ENCODE assay signal across 27 cellular contexts in the genomic region with DNA sequence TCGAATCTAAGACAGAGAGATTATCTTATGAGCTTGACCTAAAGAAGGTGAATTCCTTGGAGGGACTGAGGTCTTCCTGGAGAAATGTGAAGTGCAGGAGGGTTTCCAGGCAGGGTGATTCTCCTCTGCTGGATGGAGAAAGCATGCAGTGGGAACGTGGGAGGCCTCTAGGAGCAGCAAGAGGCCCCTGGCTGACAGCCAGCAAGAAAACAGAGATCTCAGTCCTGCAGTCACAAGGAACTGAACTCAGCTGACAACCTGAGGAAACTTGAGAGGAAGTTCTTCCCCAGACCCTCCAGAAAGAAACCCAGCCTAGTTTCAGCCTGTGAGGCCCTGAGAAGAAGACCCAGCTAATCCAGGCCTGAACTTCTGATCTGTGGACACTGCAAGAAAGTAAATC.
"Had no signal": no experiment of that assay in that cellular context is flagged by ENCODE, and none has a peak within 500 bp of the region (broad histone marks: within the 10 kb centered on the region; RNA-seq: fewer than 3 reads in every experiment).

No MANE protein-coding gene starts in this region.

- H3K36me3 ChIP-seq: adrenal gland, ascending aorta, breast epithelium, cardiac muscle cell, colonic mucosa, esophagus squamous epithelium, gastroesophageal sphincter had no signal

- H3K9me3 ChIP-seq: adrenal gland, ascending aorta, breast epithelium, colonic mucosa, esophagus squamous epithelium, gastroesophageal sphincter had no signal

- H3K27me3 ChIP-seq: adrenal gland, ascending aorta, breast epithelium, cardiac muscle cell, colonic mucosa, esophagus squamous epithelium, gastroesophageal sphincter had no signal

- DNase-seq: activated CD4-positive, alpha-beta memory T cell treated with anti-CD3 and anti-CD28 coated beads for 36 hours; activated CD4-positive, alpha-beta T cell treated with anti-CD3 and anti-CD28 coated beads for 36 hours; activated CD4-positive, alpha-beta T cell treated with anti-CD3 and anti-CD28 coated beads, Interleukin-2, amount 10 ng/mL, durations not matched to agents 24 days and 14 days; activated CD4-positive, CD25-positive, alpha-beta regulatory T cell; activated CD4-positive, CD25-positive, alpha-beta regulatory T cell treated with anti-CD3 and anti-CD28 coated beads, Interleukin-2, amount 50 U/mL, for 72 hours; activated CD8-positive, alpha-beta memory T cell treated with anti-CD3 and anti-CD28 coated beads, Interleukin-2, amount 10 ng/mL, durations not matched to agents 7 days and 5 days; activated CD8-positive, alpha-beta memory T cell treated with anti-CD3 and anti-CD28 coated beads, Interleukin-2, amount 50 U/mL, for 4 hours; activated CD8-positive, alpha-beta T cell treated with anti-CD3 and anti-CD28 coated beads, Interleukin-2, amount 10 ng/mL, durations not matched to agents 7 days and 5 days; activated effector memory CD4-positive, alpha-beta T cell treated with anti-CD3 and anti-CD28 coated beads, Interleukin-2, amount 50 U/mL, for 16 hours; activated naive CD4-positive, alpha-beta T cell treated with anti-CD3 and anti-CD28 coated beads for 36 hours; activated naive CD8-positive, alpha-beta T cell treated with anti-CD3 and anti-CD28 coated beads for 36 hours; activated naive CD8-positive, alpha-beta T cell treated with anti-CD3 and anti-CD28 coated beads, Interleukin-2, amount 50 U/mL, for 24 hours; activated T-cell treated with anti-CD3 and anti-CD28 coated beads, Interleukin-2, amount 50 U/mL, for 1 hour; activated T-cell treated with anti-CD3 and anti-CD28 coated beads, Interleukin-2, amount 50 U/mL, for 48 hours; central memory CD4-positive, alpha-beta T cell; cerebellar nuclear complex; colonic mucosa; effector CD8-positive, alpha-beta T cell; esophagus squamous epithelium; foreskin melanocyte; T-helper 17 cell; T1000 had no signal

- H3K4me3 ChIP-seq: adrenal gland, ascending aorta, breast epithelium, cardiac muscle cell, colonic mucosa, esophagus squamous epithelium, gastroesophageal sphincter had no signal

- ATAC-seq: activated CD4-positive, alpha-beta T cell treated with anti-CD3 and anti-CD28 coated beads for 36 hours; activated CD8-positive, alpha-beta memory T cell treated with anti-CD3 and anti-CD28 coated beads, Interleukin-2, amount 10 ng/mL, durations not matched to agents 7 days and 5 days; activated CD8-positive, alpha-beta T cell treated with anti-CD3 and anti-CD28 coated beads, Interleukin-2, amount 10 ng/mL, durations not matched to agents 7 days and 5 days; activated naive CD8-positive, alpha-beta T cell treated with anti-CD3 and anti-CD28 coated beads, Interleukin-2, amount 50 U/mL, for 24 hours; gastroesophageal sphincter; T-helper 17 cell had no signal

- H3K4me1 ChIP-seq: adrenal gland, ascending aorta, breast epithelium, colonic mucosa, esophagus squamous epithelium, gastroesophageal sphincter had no signal
